In genomic region chr1:30778156-30778978, GRCh38 we compare ENCODE assay signal across 1 cellular context.
TF ChIP-seq lines count a peak whose summit lies in the region.

No MANE protein-coding gene starts in this region.

TF ChIP-seq in K562, 482 proteins besides CTCF, POLR2A, EP300 and RAD21 (continued from another document and continues in another):
- no peak for TF ChIP-seq CEBPZ (IDR thresholded peaks at IDR 0.05; ENCODE audit: borderline replicate concordance, low read depth, low read length)
- TF ChIP-seq RBM39 (optimal IDR thresholded peaks at IDR 0.05; ENCODE audit: low read depth, low read length): no peak
- peak in 1 of 2 experiments; percentile 92; a peak in 2 of 4 replicates for TF ChIP-seq ZNF639 (CRISPR knock-in tag; conservative IDR thresholded peaks at IDR 0.05 in 1 of 2, IDR thresholded peaks at IDR 0.05 in 1 of 2)
- TF ChIP-seq, protein P1, sequence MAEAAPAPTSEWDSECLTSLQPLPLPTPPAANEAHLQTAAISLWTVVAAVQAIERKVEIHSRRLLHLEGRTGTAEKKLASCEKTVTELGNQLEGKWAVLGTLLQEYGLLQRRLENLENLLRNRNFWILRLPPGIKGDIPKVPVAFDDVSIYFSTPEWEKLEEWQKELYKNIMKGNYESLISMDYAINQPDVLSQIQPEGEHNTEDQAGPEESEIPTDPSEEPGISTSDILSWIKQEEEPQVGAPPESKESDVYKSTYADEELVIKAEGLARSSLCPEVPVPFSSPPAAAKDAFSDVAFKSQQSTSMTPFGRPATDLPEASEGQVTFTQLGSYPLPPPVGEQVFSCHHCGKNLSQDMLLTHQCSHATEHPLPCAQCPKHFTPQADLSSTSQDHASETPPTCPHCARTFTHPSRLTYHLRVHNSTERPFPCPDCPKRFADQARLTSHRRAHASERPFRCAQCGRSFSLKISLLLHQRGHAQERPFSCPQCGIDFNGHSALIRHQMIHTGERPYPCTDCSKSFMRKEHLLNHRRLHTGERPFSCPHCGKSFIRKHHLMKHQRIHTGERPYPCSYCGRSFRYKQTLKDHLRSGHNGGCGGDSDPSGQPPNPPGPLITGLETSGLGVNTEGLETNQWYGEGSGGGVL (CRISPR knock-in tag; IDR thresholded peaks at IDR 0.05): no peak
- peak; percentile 14; the same call in 1 of the 2 replicates for TF ChIP-seq ZNF212 (CRISPR knock-in tag; IDR thresholded peaks at IDR 0.05)
- peak; percentile 92 for TF ChIP-seq LCOR (CRISPR knock-in tag; IDR thresholded peaks at IDR 0.05)
- peak; percentile 68 for TF ChIP-seq POLR2G (IDR thresholded peaks at IDR 0.05; ENCODE audit: low read depth, low read length)
- no peak; a peak in 2 of 4 replicates for TF ChIP-seq MLX (CRISPR knock-in tag; conservative IDR thresholded peaks at IDR 0.05)
- TF ChIP-seq NCOR1 (IDR thresholded peaks at IDR 0.05): peak; percentile 81
- TF ChIP-seq, protein P2, sequence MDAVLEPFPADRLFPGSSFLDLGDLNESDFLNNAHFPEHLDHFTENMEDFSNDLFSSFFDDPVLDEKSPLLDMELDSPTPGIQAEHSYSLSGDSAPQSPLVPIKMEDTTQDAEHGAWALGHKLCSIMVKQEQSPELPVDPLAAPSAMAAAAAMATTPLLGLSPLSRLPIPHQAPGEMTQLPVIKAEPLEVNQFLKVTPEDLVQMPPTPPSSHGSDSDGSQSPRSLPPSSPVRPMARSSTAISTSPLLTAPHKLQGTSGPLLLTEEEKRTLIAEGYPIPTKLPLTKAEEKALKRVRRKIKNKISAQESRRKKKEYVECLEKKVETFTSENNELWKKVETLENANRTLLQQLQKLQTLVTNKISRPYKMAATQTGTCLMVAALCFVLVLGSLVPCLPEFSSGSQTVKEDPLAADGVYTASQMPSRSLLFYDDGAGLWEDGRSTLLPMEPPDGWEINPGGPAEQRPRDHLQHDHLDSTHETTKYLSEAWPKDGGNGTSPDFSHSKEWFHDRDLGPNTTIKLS (IDR thresholded peaks at IDR 0.05; ENCODE audit: borderline replicate concordance, low read depth): peak; percentile 84; the same call in 1 of the 2 replicates
- peak in 1 of 2 experiments; percentile 56; a peak in 1 of 4 replicates for TF ChIP-seq BCLAF1 (IDR thresholded peaks at IDR 0.05; ENCODE audit: borderline replicate concordance in 1 of 2, control insufficient read depth in 1 of 2, low read depth in 2 of 2, low read length in 1 of 2)
- 0 out of 2 replicates have a peak, but pooled peaks have one; percentile 62 for TF ChIP-seq ZNF586 (CRISPR knock-in tag; conservative IDR thresholded peaks at IDR 0.05)
- peak; percentile 94 for TF ChIP-seq SMAD4 (CRISPR knock-in tag; conservative IDR thresholded peaks at IDR 0.05)
- TF ChIP-seq SMARCE1 (IDR thresholded peaks at IDR 0.05): peak; percentile 84
- TF ChIP-seq CC2D1A (IDR thresholded peaks at IDR 0.05): peak; percentile 92
- peak; percentile 97 for TF ChIP-seq ZNF589 (CRISPR knock-in tag; IDR thresholded peaks at IDR 0.05; ENCODE audit: low read depth)
- peak; percentile 96 for TF ChIP-seq SMAD1 (IDR thresholded peaks at IDR 0.05; ENCODE audit: low read depth, low read length, partially characterized antibody)
- 0 out of 2 replicates have a peak, but pooled peaks have one; percentile 38 for TF ChIP-seq MITF (IDR thresholded peaks at IDR 0.05)
- no peak for TF ChIP-seq ZNF518B (CRISPR knock-in tag; IDR thresholded peaks at IDR 0.05)
- TF ChIP-seq ZC3H8 (IDR thresholded peaks at IDR 0.05): no peak
- TF ChIP-seq SOX6 (IDR thresholded peaks at IDR 0.05): peak; percentile 79
- TF ChIP-seq SNIP1 (IDR thresholded peaks at IDR 0.05; ENCODE audit: low read depth): peak; percentile 38; the same call in 1 of the 2 replicates
- TF ChIP-seq ADNP (tag; IDR thresholded peaks at IDR 0.05): peak; percentile 97
- TF ChIP-seq RCOR1 (IDR thresholded peaks at IDR 0.05; ENCODE audit: borderline replicate concordance in 1 of 2, low read depth in 2 of 2, low read length in 2 of 2): peak; percentile 86 to 98
- 0 out of 2 replicates have a peak, but pooled peaks have one; percentile 37 for TF ChIP-seq RNF219 (CRISPR knock-in tag; IDR thresholded peaks at IDR 0.05)
- peak; percentile 99 for TF ChIP-seq SMARCA5 (IDR thresholded peaks at IDR 0.05)
- TF ChIP-seq USF2 (CRISPR knock-in tag; IDR thresholded peaks at IDR 0.05): no peak
- 0 out of 2 replicates have a peak, but pooled peaks have one; percentile 31 for TF ChIP-seq STAT5B (CRISPR knock-in tag; IDR thresholded peaks at IDR 0.05)
- TF ChIP-seq TEAD2 (tag; IDR thresholded peaks at IDR 0.05): peak; percentile 55
- peak; percentile 92 for TF ChIP-seq FOSL1 (tag; conservative IDR thresholded peaks at IDR 0.05)
